Comparison of ENCODE assay signal across 18 cellular contexts in the genomic region with DNA sequence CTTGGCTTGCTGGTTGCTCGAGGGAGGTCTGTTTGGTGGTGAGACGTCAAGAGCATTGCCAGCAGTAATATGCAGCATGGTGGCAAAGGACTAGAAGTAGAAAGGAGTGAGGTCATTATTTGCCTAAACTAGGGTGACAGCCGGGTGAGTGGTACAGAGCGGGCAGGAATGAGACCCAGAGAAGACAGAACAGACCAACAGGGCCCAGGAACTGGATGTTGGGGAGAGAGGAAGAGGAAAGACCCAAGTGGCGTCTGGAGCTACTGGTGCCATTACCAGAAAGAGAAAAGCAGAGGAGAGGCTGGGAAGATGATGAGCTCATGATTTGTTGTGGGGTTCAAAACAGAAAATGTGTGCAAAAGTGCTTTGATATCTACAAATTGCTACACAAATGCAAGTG.
DNase-seq lines count a peak whose midpoint lies in the region; ATAC-seq and TF ChIP-seq lines count a peak whose summit lies in the region.
"Had no signal": no experiment of that assay in that cellular context is flagged by ENCODE, and none has a peak within 500 bp of the region (broad histone marks: within the 10 kb centered on the region; RNA-seq: fewer than 3 reads in every experiment).

No MANE protein-coding gene starts in this region.

- no peak for TF ChIP-seq POLR2A in esophagus muscularis mucosa (IDR thresholded peaks at IDR 0.05; ENCODE audit: low read depth)

- whole genome bisulfite sequencing in esophagus muscularis mucosa = 88% methylated on average over 5 of the region's 5 CpGs
- no CpG with 5 or more reads among the region's 5 CpGs for WGBS in neuronal stem cell (ENCODE audit: extremely low coverage in 2 of 2, insufficient read length in 2 of 2, insufficient replicate concordance in 1 of 2), 2 donors

- H3K9me3 ChIP-seq in esophagus muscularis mucosa (peaks cover 0 to 7% (median 2%) of the 10 kb centered on the region in 4 donors), neuronal stem cell (replicated peaks in 1 of 2; ENCODE audit: control insufficient read depth in 2 of 2, insufficient read depth in 1 of 2, low read depth in 1 of 2, low read length in 2 of 2) (peaks cover 0 to 2% of the 10 kb centered on the region in 2 donors)
- H3K9me3 ChIP-seq: Caco-2 had no signal

- DNase-seq in natural killer cell treated with Interleukin-12 subunit alpha and Interleukin-12 subunit beta and Interleukin-15 and Interleukin-18, amount 100 ng/mL, for 72 hours (ENCODE audit: low spot score) = peak; percentile 13
- no peak for DNase-seq in natural killer cell
- peak; percentile 62 for DNase-seq in esophagus muscularis mucosa (ENCODE audit: extremely low spot score)
- DNase-seq in neuronal stem cell (ENCODE audit: low spot score) = no peak
- DNase-seq in NCI-H1436 (lab: John Stamatoyannopoulos, UW) = no peak
- DNase-seq in SKM-1 treated with dmso at 0.1 percent for 144 hours (lab: John Stamatoyannopoulos, UW; ENCODE audit: unreplicated experiment) = no peak
- DNase-seq: 8988T; AML-193; Caco-2; Calu3; CD4-positive, alpha-beta T cell; CD8-positive, alpha-beta T cell; DMS79 treated with DMSO at 0.1 percent for 48 hours; GF-D8 had no signal

- H3K18ac ChIP-seq in neuronal stem cell (ENCODE audit: low read length) = no peak overlapping the region

- no peak for TF ChIP-seq EP300 in esophagus muscularis mucosa (IDR thresholded peaks at IDR 0.05)

- no peak overlapping the region for H3K4me3 Mint-ChIP-seq in natural killer cell treated with Interleukin-12 subunit alpha and Interleukin-12 subunit beta and Interleukin-15 and Interleukin-18, amount 100 ng/mL, for 72 hours
- H3K4me3 Mint-ChIP-seq in natural killer cell = no peak overlapping the region
- H3K4me3 Mint-ChIP-seq: B cell; CD4-positive, alpha-beta T cell; CD8-positive, alpha-beta T cell had no signal

- H3K27ac Mint-ChIP-seq in natural killer cell treated with Interleukin-12 subunit alpha and Interleukin-12 subunit beta and Interleukin-15 and Interleukin-18, amount 100 ng/mL, for 72 hours = no peak overlapping the region
- H3K27ac Mint-ChIP-seq in natural killer cell = no peak overlapping the region
- H3K27ac Mint-ChIP-seq: B cell; CD4-positive, alpha-beta T cell; CD8-positive, alpha-beta T cell had no signal

- H2BK15ac ChIP-seq in neuronal stem cell (ENCODE audit: low read length) = no peak overlapping the region

- no peak overlapping the region for H3K4me2 ChIP-seq in neuronal stem cell (ENCODE audit: insufficient read depth, low read length, poor library complexity, severe bottlenecking)
- H3K4me2 ChIP-seq: BLaER1 treated with 17β-estradiol and CSF1 and Interleukin-3, amounts not matched to agents 10 nM and 100 nM had no signal

- TF ChIP-seq CTCF in natural killer cell (IDR thresholded peaks at IDR 0.05) (no peak), esophagus muscularis mucosa (IDR thresholded peaks at IDR 0.05) (no peak)

- no peak overlapping the region for H3K4ac ChIP-seq in neuronal stem cell (ENCODE audit: low read length)

- H3K27ac ChIP-seq in esophagus muscularis mucosa (replicated peaks in 1 of 4) = no peak overlapping the region
- H3K27ac ChIP-seq in neuronal stem cell (replicated peaks; ENCODE audit: low read length) = no peak overlapping the region
- H3K27ac ChIP-seq: BLaER1 treated with 17β-estradiol and CSF1 and Interleukin-3, amounts not matched to agents 10 nM and 100 nM; C4-2B had no signal

- H3K4me1 ChIP-seq in esophagus muscularis mucosa (no peaks in the 10 kb centered on the region), neuronal stem cell (ENCODE audit: control insufficient read depth in 2 of 2, insufficient read depth in 1 of 2, low read depth in 1 of 2, low read length in 2 of 2) (peaks cover 0 to 10% of the 10 kb centered on the region in 2 donors)
- H3K4me1 ChIP-seq: Caco-2 had no signal

- no peak overlapping the region for H2AFZ ChIP-seq in neuronal stem cell (ENCODE audit: low read length)

- H3K27me3 ChIP-seq in esophagus muscularis mucosa = peaks cover 0 to 46% (median 0%) of the 10 kb centered on the region in 4 donors
- H3K27me3 ChIP-seq in neuronal stem cell (ENCODE audit: control insufficient read depth in 3 of 3, insufficient read depth in 3 of 3, low read depth in 1 of 3, low read length in 3 of 3) = peaks cover 0 to 9% (median 2%) of the 10 kb centered on the region in 3 experiments
- H3K27me3 ChIP-seq: BLaER1 treated with 17β-estradiol and CSF1 and Interleukin-3, amounts not matched to agents 10 nM and 100 nM had no signal

- intact Hi-C loops in natural killer cell (cut with micrococcal nuclease) (no loop called here), esophagus muscularis mucosa (cut with DNase I) (no loop called here)

- no peak overlapping the region for H2BK12ac ChIP-seq in neuronal stem cell (ENCODE audit: low read length)

- no peak overlapping the region for H4K8ac ChIP-seq in neuronal stem cell (ENCODE audit: low read depth, low read length)

- no peaks in the 10 kb centered on the region for H3K79me1 ChIP-seq in neuronal stem cell (ENCODE audit: low read depth, low read length)

- no peak overlapping the region for H3K23ac ChIP-seq in neuronal stem cell (ENCODE audit: low read depth, low read length, poor library complexity)

- no peak overlapping the region for H2AK5ac ChIP-seq in neuronal stem cell (ENCODE audit: low read depth, low read length)

- no peak for ATAC-seq in natural killer cell treated with Interleukin-12 subunit alpha and Interleukin-12 subunit beta and Interleukin-15 and Interleukin-18, amount 100 ng/mL, for 72 hours
- ATAC-seq in natural killer cell (no peak), HG02973 (IDR thresholded peaks at IDR 0.05; ENCODE audit: unreplicated experiment) (no peak)
- ATAC-seq: CD8-positive, alpha-beta T cell had no signal

- H3K9ac ChIP-seq in neuronal stem cell (ENCODE audit: low read depth, low read length, poor library complexity) = no peak overlapping the region
- H3K9ac ChIP-seq: BLaER1 treated with 17β-estradiol and CSF1 and Interleukin-3, amounts not matched to agents 10 nM and 100 nM had no signal

- peak overlapping the region; percentile 96 for H4K91ac ChIP-seq in neuronal stem cell (ENCODE audit: low read depth, low read length, poor library complexity)

- no peaks in the 10 kb centered on the region for H3K36me3 ChIP-seq in esophagus muscularis mucosa
- no peaks in the 10 kb centered on the region for H3K36me3 ChIP-seq in neuronal stem cell (replicated peaks in 1 of 2; ENCODE audit: control insufficient read depth in 2 of 2, insufficient read depth in 2 of 2, low read length in 2 of 2)
- H3K36me3 ChIP-seq: BLaER1 treated with 17β-estradiol and CSF1 and Interleukin-3, amounts not matched to agents 10 nM and 100 nM had no signal

- peaks cover 21 to 28% of the 10 kb centered on the region in 2 donors for H3K27me3 Mint-ChIP-seq in natural killer cell treated with Interleukin-12 subunit alpha and Interleukin-12 subunit beta and Interleukin-15 and Interleukin-18, amount 100 ng/mL, for 72 hours
- H3K27me3 Mint-ChIP-seq in natural killer cell (ENCODE audit: low read depth in 2 of 2) = peaks cover 21 to 40% of the 10 kb centered on the region in 2 donors
- H3K27me3 Mint-ChIP-seq: CD4-positive, alpha-beta T cell had no signal

- peaks cover 5% of the 10 kb centered on the region for H3K36me3 Mint-ChIP-seq in natural killer cell treated with Interleukin-12 subunit alpha and Interleukin-12 subunit beta and Interleukin-15 and Interleukin-18, amount 100 ng/mL, for 72 hours
- H3K36me3 Mint-ChIP-seq in natural killer cell = peaks cover 7% of the 10 kb centered on the region
- H3K36me3 Mint-ChIP-seq: CD8-positive, alpha-beta T cell had no signal

- no peak overlapping the region for H2BK120ac ChIP-seq in neuronal stem cell (ENCODE audit: low read depth, low read length)

- no peak overlapping the region for H3K14ac ChIP-seq in neuronal stem cell (ENCODE audit: low read length)

- no peaks in the 10 kb centered on the region for H3K9me3 Mint-ChIP-seq in natural killer cell treated with Interleukin-12 subunit alpha and Interleukin-12 subunit beta and Interleukin-15 and Interleukin-18, amount 100 ng/mL, for 72 hours
- no peaks in the 10 kb centered on the region for H3K9me3 Mint-ChIP-seq in natural killer cell
- H3K9me3 Mint-ChIP-seq: CD4-positive, alpha-beta T cell had no signal

- H3K4me3 ChIP-seq in esophagus muscularis mucosa (no peak overlapping the region), neuronal stem cell (ENCODE audit: low read length in 2 of 2) (no peak overlapping the region)
- H3K4me3 ChIP-seq: BLaER1 treated with 17β-estradiol and CSF1 and Interleukin-3, amounts not matched to agents 10 nM and 100 nM had no signal

- no peaks in the 10 kb centered on the region for H3K4me1 Mint-ChIP-seq in natural killer cell treated with Interleukin-12 subunit alpha and Interleukin-12 subunit beta and Interleukin-15 and Interleukin-18, amount 100 ng/mL, for 72 hours (ENCODE audit: low read depth in 2 of 2)
- H3K4me1 Mint-ChIP-seq in natural killer cell = no peaks in the 10 kb centered on the region
- H3K4me1 Mint-ChIP-seq: B cell had no signal

- no peak overlapping the region for H2BK5ac ChIP-seq in neuronal stem cell (ENCODE audit: low read length)

Comparison
In these comparisons a context has a peak if more than half of its experiments do, and no peak if none do; other contexts are left out.
1. DNase-seq: peak in natural killer cell treated with Interleukin-12 subunit alpha and Interleukin-12 subunit beta and Interleukin-15 and Interleukin-18, amount 100 ng/mL, for 72 hours (single experiment) and esophagus muscularis mucosa (single experiment); none in natural killer cell (single experiment), neuronal stem cell (single experiment), NCI-H1436 (single experiment) and SKM-1 treated with dmso at 0.1 percent for 144 hours (single experiment).